Comparison of ENCODE assay signal across 24 cellular contexts in genomic region chr14:65198346-65198745, GRCh38.
"Had no signal": no experiment of that assay in that cellular context is flagged by ENCODE, and none has a peak within 500 bp of the region (broad histone marks: within the 10 kb centered on the region; RNA-seq: fewer than 3 reads in every experiment).

No MANE protein-coding gene starts in this region.

- H3K4me3 ChIP-seq: gastrocnemius medialis, mucosa of descending colon, spleen, testis, tibial artery, upper lobe of right lung, vagina had no signal

- H3K36me3 ChIP-seq: gastrocnemius medialis, neutrophil, spleen, tibial artery, upper lobe of right lung, vagina had no signal

- H3K79me2 ChIP-seq: parathyroid adenoma had no signal

- ATAC-seq: esophagus mucosa; gastrocnemius medialis; left lobe of liver; mucosa of descending colon; natural killer cell treated with Interleukin-12 subunit alpha and Interleukin-12 subunit beta and Interleukin-15 and Interleukin-18, amount 100 ng/mL, for 72 hours; sciatic nerve; stimulated activated naive CD8-positive, alpha-beta T cell treated with anti-CD3 and anti-CD28 coated beads, Interleukin-15, amount 100 ng/mL, for 72 hours; upper lobe of right lung had no signal

- H3K9ac ChIP-seq: parathyroid adenoma had no signal

- H3K27me3 ChIP-seq: gastrocnemius medialis, neutrophil, spleen, testis, tibial artery, upper lobe of right lung, vagina had no signal

- H3K9me3 ChIP-seq: gastrocnemius medialis, mucosa of descending colon, neutrophil, spleen, testis, tibial artery, upper lobe of right lung, vagina had no signal

- H3K4me1 ChIP-seq: gastrocnemius medialis, parathyroid adenoma, spleen, testis, tibial artery, upper lobe of right lung, vagina had no signal

- H3K27ac ChIP-seq: epithelial cell of prostate, gastrocnemius medialis, neutrophil, parathyroid adenoma, spleen, testis, tibial artery, upper lobe of right lung, vagina had no signal

- H2AFZ ChIP-seq: parathyroid adenoma had no signal

- FAIRE-seq: colon, keratinocyte had no signal

- DNase-seq: effector CD8-positive, alpha-beta T cell; endodermal cell; foreskin fibroblast; gastrocnemius medialis; head of caudate nucleus; mesenchymal stem cell; mucosa of descending colon; naive B cell; spleen; stimulated activated naive CD4-positive, alpha-beta T cell; stimulated activated naive CD8-positive, alpha-beta T cell treated with anti-CD3 and anti-CD28 coated beads, Interleukin-15, amount 100 ng/mL, for 72 hours; testis; tibial artery; upper lobe of right lung had no signal
